ENCODE assay signal across 1 cellular context in genomic region chr9:124222918-124223720, GRCh38.
A peak's percentile ranks its signal among the peaks of the same experiment; 100 is the strongest.
TF ChIP-seq lines count a peak whose summit lies in the region.

No MANE protein-coding gene starts in this region.

TF ChIP-seq in HepG2, 621 proteins besides CTCF, POLR2A, EP300 and RAD21 (continued from another document and continues in another):
- peak; percentile 36; the same call in 1 of the 2 replicates for TF ChIP-seq TFE3 (CRISPR knock-in tag; IDR thresholded peaks at IDR 0.05)
- no peak for TF ChIP-seq TBP (CRISPR knock-in tag; IDR thresholded peaks at IDR 0.05)
- TF ChIP-seq ZNF704 (CRISPR knock-in tag; IDR thresholded peaks at IDR 0.05; ENCODE audit: borderline replicate concordance): 0 out of 2 replicates have a peak, but pooled peaks have one; percentile 68
- TF ChIP-seq HMGA1 (CRISPR knock-in tag; conservative IDR thresholded peaks at IDR 0.05): no peak
- peak; percentile 80; the same call in 1 of the 2 replicates for TF ChIP-seq ARNT2 (CRISPR knock-in tag; IDR thresholded peaks at IDR 0.05; ENCODE audit: low read depth)
- peak; percentile 96 for TF ChIP-seq ASH2L (IDR thresholded peaks at IDR 0.05; ENCODE audit: insufficient read length, low read depth, low read length)
- peak; percentile 97 for TF ChIP-seq POGK (CRISPR knock-in tag; conservative IDR thresholded peaks at IDR 0.05)
- TF ChIP-seq THAP9 (CRISPR knock-in tag; IDR thresholded peaks at IDR 0.05; ENCODE audit: borderline replicate concordance): peak; percentile 39; the same call in 1 of the 2 replicates
- TF ChIP-seq DDIT3 (CRISPR knock-in tag; IDR thresholded peaks at IDR 0.05): no peak
- TF ChIP-seq NFE2 (CRISPR knock-in tag; IDR thresholded peaks at IDR 0.05): no peak
- TF ChIP-seq PTBP1 (IDR thresholded peaks at IDR 0.05; ENCODE audit: low read depth, low read length, poor library complexity, severe bottlenecking): peak; percentile 44
- peak; percentile 99 for TF ChIP-seq PHF21A (CRISPR knock-in tag; IDR thresholded peaks at IDR 0.05)
- no peak for TF ChIP-seq IKZF4 (CRISPR knock-in tag; IDR thresholded peaks at IDR 0.05; ENCODE audit: borderline replicate concordance, low read depth, not compliant biosample characterization)
- TF ChIP-seq ZBTB1 (CRISPR knock-in tag; IDR thresholded peaks at IDR 0.05; ENCODE audit: borderline replicate concordance): no peak
- no peak for TF ChIP-seq NFYB (CRISPR knock-in tag; IDR thresholded peaks at IDR 0.05)
- TF ChIP-seq NFIC (IDR thresholded peaks at IDR 0.05; ENCODE audit: low read length): peak; percentile 42; the same call in 1 of the 2 replicates
- TF ChIP-seq AGO1 (IDR thresholded peaks at IDR 0.05; ENCODE audit: low read depth, low read length, poor library complexity, severe bottlenecking): no peak
- TF ChIP-seq ZNF720 (CRISPR knock-in tag; IDR thresholded peaks at IDR 0.05): no peak
- no peak for TF ChIP-seq ZBTB42 (CRISPR knock-in tag; IDR thresholded peaks at IDR 0.05)
- peak; percentile 72 for TF ChIP-seq ZMYM2 (CRISPR knock-in tag; IDR thresholded peaks at IDR 0.05)
- TF ChIP-seq SIN3A (IDR thresholded peaks at IDR 0.05; ENCODE audit: borderline replicate concordance, low read depth, low read length): no peak
- TF ChIP-seq CEBPZ (IDR thresholded peaks at IDR 0.05; ENCODE audit: low read length): no peak
- TF ChIP-seq PBX3 (CRISPR knock-in tag; IDR thresholded peaks at IDR 0.05; ENCODE audit: borderline replicate concordance): no peak
- no peak for TF ChIP-seq KLF9 (CRISPR knock-in tag; IDR thresholded peaks at IDR 0.05; ENCODE audit: low read depth)
- TF ChIP-seq SNRNP70 (IDR thresholded peaks at IDR 0.05; ENCODE audit: low read depth, low read length): no peak
- TF ChIP-seq RNF219 (CRISPR knock-in tag; IDR thresholded peaks at IDR 0.05): no peak
- no peak for TF ChIP-seq ZNF530 (CRISPR knock-in tag; IDR thresholded peaks at IDR 0.05; ENCODE audit: low read depth)
- TF ChIP-seq HMGXB4 (CRISPR knock-in tag; IDR thresholded peaks at IDR 0.05; ENCODE audit: borderline replicate concordance in 1 of 2, low read depth in 1 of 2): peak in 1 of 2 experiments; percentile 34; a peak in 1 of 4 replicates
- TF ChIP-seq RXRA (CRISPR knock-in tag; IDR thresholded peaks at IDR 0.05): peak; percentile 95
- TF ChIP-seq ZNF644 (CRISPR knock-in tag; IDR thresholded peaks at IDR 0.05; ENCODE audit: low read depth): peak; percentile 92
- peak; percentile 69; the same call in 1 of the 2 replicates for TF ChIP-seq EHMT2 (IDR thresholded peaks at IDR 0.05; ENCODE audit: borderline replicate concordance, low read depth, low read length)
- TF ChIP-seq BCLAF1 (IDR thresholded peaks at IDR 0.05): no peak
- no peak for TF ChIP-seq ZNF674 (CRISPR knock-in tag; IDR thresholded peaks at IDR 0.05; ENCODE audit: low read depth)
- TF ChIP-seq ZFP90 (CRISPR knock-in tag; IDR thresholded peaks at IDR 0.05; ENCODE audit: borderline replicate concordance): no peak
- no peak for TF ChIP-seq ZNF678 (CRISPR knock-in tag; IDR thresholded peaks at IDR 0.05)
